Comparison of ENCODE assay signal across 34 cellular contexts in the genomic region with DNA sequence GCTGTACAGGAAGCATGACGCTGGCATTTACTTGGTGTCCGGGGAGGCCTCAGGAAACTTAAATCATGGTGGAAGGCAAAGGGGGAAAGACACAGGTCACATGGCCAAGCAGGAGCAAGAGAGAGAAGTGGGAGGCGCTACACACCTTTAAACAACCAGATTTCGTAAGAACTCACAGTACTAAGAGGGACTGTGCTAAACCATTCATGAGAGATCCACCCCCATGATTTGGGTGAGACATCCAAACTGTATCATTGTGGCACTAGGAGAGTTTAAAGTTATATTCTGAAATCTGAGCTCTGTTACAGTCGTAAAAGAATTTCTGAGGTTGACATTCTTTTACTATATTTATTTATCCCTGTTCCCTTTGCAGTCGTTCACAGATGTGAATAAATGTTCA.
DNase-seq lines count a peak whose midpoint lies in the region; ATAC-seq and TF ChIP-seq lines count a peak whose summit lies in the region.
"Had no signal": no experiment of that assay in that cellular context is flagged by ENCODE, and none has a peak within 500 bp of the region (broad histone marks: within the 10 kb centered on the region; RNA-seq: fewer than 3 reads in every experiment).

No MANE protein-coding gene starts in this region.

- peaks cover 8% of the 10 kb centered on the region for H3K36me3 ChIP-seq in IMR-90 (ENCODE audit: control insufficient read depth, insufficient read depth, low read length)
- no peaks in the 10 kb centered on the region for H3K36me3 ChIP-seq in hepatocyte (replicated peaks; ENCODE audit: insufficient read depth, low read depth)

- in situ Hi-C loops in IMR-90 (cut with MboI; ENCODE audit: low sequenced_read_pairs): no loop called here

- no TSS peak for BruUV-seq in IMR-90 (replicated peaks; lab: Mats Ljungman, UMichigan)

- H3K9me2 ChIP-seq in hepatocyte (replicated peaks; ENCODE audit: insufficient read depth): no peaks in the 10 kb centered on the region

- no peak overlapping the region for H3K18ac ChIP-seq in IMR-90 (ENCODE audit: low read depth, low read length)

- no peak overlapping the region for H3K14ac ChIP-seq in IMR-90 (replicated peaks; ENCODE audit: low read depth, low read length)

- POLR2A ChIA-PET in IMR-90 (lab: Charles Lee; ENCODE audit: unreplicated experiment): no interaction called here

- no peak overlapping the region for H3K4me2 ChIP-seq in IMR-90 (ENCODE audit: low read depth, low read length)
- H3K4me2 ChIP-seq in hepatocyte: no peak overlapping the region
- H3K4me2 ChIP-seq: A549, PC-9 had no signal

- H3K9ac ChIP-seq in IMR-90 (ENCODE audit: low read depth, low read length): no peak overlapping the region

- CTCF ChIA-PET in activated naive CD4-positive, alpha-beta T cell treated with anti-CD3 and anti-CD28 coated beads for 36 hours (lab: Charles Lee): interaction anchor here (0.6 kb wide), 1 partner anchor 43 kb away, joined by 3 read pairs; no protein-coding TSS in a partner anchor
- CTCF ChIA-PET in IMR-90 (lab: Yijun Ruan, JAX): interaction anchor here (0.6 kb wide), 1 partner anchor 22 kb away, joined by 5 read pairs; no protein-coding TSS in a partner anchor

- peaks cover 45% of the 10 kb centered on the region for H3K4me1 Mint-ChIP-seq in activated naive CD4-positive, alpha-beta T cell treated with anti-CD3 and anti-CD28 coated beads for 36 hours (ENCODE audit: low read depth)
- H3K4me1 Mint-ChIP-seq in stimulated activated naive B cell treated with anti-CD40 and anti-IgM and Interleukin-4, amounts not matched to agents 10 μg/mL and 1 μg/mL and 100 μg/mL, for 72 hours: peaks cover 13 to 27% of the 10 kb centered on the region in 2 donors
- H3K4me1 Mint-ChIP-seq: brain, nephron had no signal

- intact Hi-C loops in activated naive CD4-positive, alpha-beta T cell treated with anti-CD3 and anti-CD28 coated beads for 36 hours (cut with micrococcal nuclease): no loop called here
- intact Hi-C loops in IMR-90 (cut with micrococcal nuclease): no loop called here

- H4K91ac ChIP-seq in IMR-90 (ENCODE audit: insufficient read depth, low read depth, low read length): no peak overlapping the region

- H2BK120ac ChIP-seq in IMR-90 (ENCODE audit: low read depth, low read length): no peak overlapping the region

- H3K27ac Mint-ChIP-seq in activated naive CD4-positive, alpha-beta T cell treated with anti-CD3 and anti-CD28 coated beads for 36 hours: peak overlapping the region; percentile 46
- H3K27ac Mint-ChIP-seq in stimulated activated naive B cell treated with anti-CD40 and anti-IgM and Interleukin-4, amounts not matched to agents 10 μg/mL and 1 μg/mL and 100 μg/mL, for 72 hours: peak overlapping the region; percentile 0
- H3K27ac Mint-ChIP-seq: dendritic cell treated with granulocyte-macrophage colony-stimulating factor and Interleukin-4, amounts not matched to agents 40 ng/mL and 50 ng/mL, for 4 days; T-helper 1 cell treated with Interleukin-12 subunit alpha and Interleukin-12 subunit beta and Interleukin-4 antibody, amounts not matched to agents 30 μg/mL and 1 μg/mL, for 36 hours had no signal

- H4K8ac ChIP-seq in IMR-90 (ENCODE audit: low read depth in 2 of 2, low read length in 2 of 2): no peak overlapping the region

- no peak for TF ChIP-seq RAD21 in IMR-90 (IDR thresholded peaks at IDR 0.05; ENCODE audit: low read length)

- no peak overlapping the region for H2AK5ac ChIP-seq in IMR-90 (ENCODE audit: low read depth, low read length)

- peaks cover 9% of the 10 kb centered on the region for H3K9me3 Mint-ChIP-seq in activated naive CD4-positive, alpha-beta T cell treated with anti-CD3 and anti-CD28 coated beads for 36 hours
- peaks cover 0 to 4% of the 10 kb centered on the region in 2 donors for H3K9me3 Mint-ChIP-seq in stimulated activated naive B cell treated with anti-CD40 and anti-IgM and Interleukin-4, amounts not matched to agents 10 μg/mL and 1 μg/mL and 100 μg/mL, for 72 hours
- H3K9me3 Mint-ChIP-seq: dendritic cell treated with granulocyte-macrophage colony-stimulating factor and Interleukin-4, amounts not matched to agents 40 ng/mL and 50 ng/mL, for 4 days had no signal

- ATAC-seq in IMR-90 (ENCODE audit: low read depth): peak; percentile 81
- no peak for ATAC-seq in stimulated activated naive B cell treated with anti-CD40 and anti-IgM and Interleukin-4, amounts not matched to agents 10 μg/mL and 1 μg/mL and 100 μg/mL, for 72 hours (replicated peaks)
- no peak for ATAC-seq in GM19035 (IDR thresholded peaks at IDR 0.05; ENCODE audit: unreplicated experiment)
- ATAC-seq: A549, esophagus mucosa, Right ventricle myocardium inferior, SK-N-SH treated with all-trans-retinoic acid at 6 μM for 48 hours had no signal

- no peak for DNase-seq in activated naive CD4-positive, alpha-beta T cell treated with anti-CD3 and anti-CD28 coated beads for 36 hours
- DNase-seq in activated naive CD4-positive, alpha-beta T cell treated with Interleukin-2 at 50 U/mL for 16 hours: no peak
- DNase-seq in IMR-90 (peak; percentile 51), fibroblast of peridontal ligament (ENCODE audit: extremely low read depth) (peak; percentile 8), hepatocyte (ENCODE audit: low spot score) (no peak), dermis blood vessel endothelial cell (no peak)
- no peak for DNase-seq in stimulated activated naive B cell treated with anti-CD40 and anti-IgM and Interleukin-4, amounts not matched to agents 10 μg/mL and 1 μg/mL and 100 μg/mL, for 72 hours
- DNase-seq: activated CD4-positive, CD25-positive, alpha-beta regulatory T cell treated with anti-CD3 and anti-CD28 coated beads, Interleukin-2, amount 50 U/mL, for 72 hours; activated CD8-positive, alpha-beta memory T cell treated with anti-CD3 and anti-CD28 coated beads for 24 hours; activated effector memory CD4-positive, alpha-beta T cell treated with Interleukin-2 at 50 U/mL for 16 hours; activated T-cell treated with anti-CD3 and anti-CD28 coated beads for 4 hours; CD4-positive, alpha-beta memory T cell; foreskin fibroblast; GOT3; Kasumi-1; kidney; NCI-H1436; NCI-H2081 treated with DMSO at 0.1 percent for 48 hours; NCI-H2227 treated with DMSO at 0.1 percent for 48 hours; NCI-H526; NK-92 treated with Interleukin-12 subunit alpha and Interleukin-12 subunit beta, amount 100 ng/mL, for 24 hours; PC-9; stomach had no signal

- no peak overlapping the region for H2AK9ac ChIP-seq in IMR-90 (replicated peaks; ENCODE audit: low read depth, low read length, poor library complexity)

- H2BK20ac ChIP-seq in IMR-90 (ENCODE audit: low read depth, low read length): no peak overlapping the region

- H3K27me3 Mint-ChIP-seq in activated naive CD4-positive, alpha-beta T cell treated with anti-CD3 and anti-CD28 coated beads for 36 hours (ENCODE audit: low read depth): no peaks in the 10 kb centered on the region
- H3K27me3 Mint-ChIP-seq in stimulated activated naive B cell treated with anti-CD40 and anti-IgM and Interleukin-4, amounts not matched to agents 10 μg/mL and 1 μg/mL and 100 μg/mL, for 72 hours: no peaks in the 10 kb centered on the region
- H3K27me3 Mint-ChIP-seq: brain; CD4-positive, alpha-beta memory T cell; dendritic cell treated with granulocyte-macrophage colony-stimulating factor and Interleukin-4, amounts not matched to agents 40 ng/mL and 50 ng/mL, for 4 days had no signal

- H2AFZ ChIP-seq in IMR-90 (replicated peaks; ENCODE audit: low read length, poor library complexity): no peak overlapping the region
- no peak overlapping the region for H2AFZ ChIP-seq in hepatocyte
- H2AFZ ChIP-seq: PC-9 had no signal

- no peak overlapping the region for H3K4me3 Mint-ChIP-seq in activated naive CD4-positive, alpha-beta T cell treated with anti-CD3 and anti-CD28 coated beads for 36 hours
- no peak overlapping the region for H3K4me3 Mint-ChIP-seq in stimulated activated naive B cell treated with anti-CD40 and anti-IgM and Interleukin-4, amounts not matched to agents 10 μg/mL and 1 μg/mL and 100 μg/mL, for 72 hours
- H3K4me3 Mint-ChIP-seq: brain; CD4-positive, alpha-beta memory T cell; dendritic cell treated with granulocyte-macrophage colony-stimulating factor and Interleukin-4, amounts not matched to agents 40 ng/mL and 50 ng/mL, for 4 days; nephron; T-helper 1 cell treated with Interleukin-12 subunit alpha and Interleukin-12 subunit beta and Interleukin-4 antibody, amounts not matched to agents 30 μg/mL and 1 μg/mL, for 36 hours had no signal

- H3K36me3 Mint-ChIP-seq in activated naive CD4-positive, alpha-beta T cell treated with anti-CD3 and anti-CD28 coated beads for 36 hours (ENCODE audit: low read depth): peaks cover 24% of the 10 kb centered on the region
- H3K36me3 Mint-ChIP-seq in stimulated activated naive B cell treated with anti-CD40 and anti-IgM and Interleukin-4, amounts not matched to agents 10 μg/mL and 1 μg/mL and 100 μg/mL, for 72 hours: peaks cover 14 to 29% of the 10 kb centered on the region in 2 donors

- H3K27me3 ChIP-seq in IMR-90 (ENCODE audit: control insufficient read depth, insufficient read depth, low read length) (no peaks in the 10 kb centered on the region), hepatocyte (no peaks in the 10 kb centered on the region)
- H3K27me3 ChIP-seq: stomach, vagina had no signal

- H2BK5ac ChIP-seq in IMR-90 (ENCODE audit: low read depth, low read length, poor library complexity, severe bottlenecking): no peak overlapping the region

- no peaks in the 10 kb centered on the region for H4K20me1 ChIP-seq in IMR-90 (ENCODE audit: insufficient read depth, low read length)
- H4K20me1 ChIP-seq in hepatocyte (ENCODE audit: insufficient read depth, poor library complexity, severe bottlenecking): no peaks in the 10 kb centered on the region

- TF ChIP-seq POLR2A in IMR-90 (IDR thresholded peaks at IDR 0.05; ENCODE audit: low read depth, low read length): no peak

- no peak overlapping the region for H3K23ac ChIP-seq in IMR-90 (ENCODE audit: low read depth, low read length)

- no peak overlapping the region for H4K5ac ChIP-seq in IMR-90 (ENCODE audit: low read depth, low read length)

- no peaks in the 10 kb centered on the region for H3K79me2 ChIP-seq in hepatocyte

- no CpG with 5 or more reads among the region's 6 CpGs for WGBS in IMR-90 (ENCODE audit: extremely low coverage in 2 of 2, insufficient read length in 1 of 2), 2 experiments
- WGBS in hepatocyte (ENCODE audit: low lambda C conversion rate, missing lambda C conversion rate): 89% methylated on average over 6 of the region's 6 CpGs

- dilution Hi-C loops in IMR-90 (cut with HindIII; ENCODE audit: low sequenced_read_pairs, unreplicated experiment): no loop called here

- H2BK15ac ChIP-seq in IMR-90 (ENCODE audit: low read depth, low read length): no peak overlapping the region

- TF ChIP-seq CTCF in IMR-90 (conservative IDR thresholded peaks at IDR 0.05; ENCODE audit: low read depth, low read length): no peak
- no peak for TF ChIP-seq CTCF in hepatocyte (IDR thresholded peaks at IDR 0.05; ENCODE audit: poor library complexity)

- H3K9me1 ChIP-seq in IMR-90 (ENCODE audit: insufficient read depth, low read length): no peaks in the 10 kb centered on the region

- H3K79me1 ChIP-seq in IMR-90 (ENCODE audit: low read depth in 1 of 2, low read length in 2 of 2): no peaks in the 10 kb centered on the region

- H3K9me3 ChIP-seq in IMR-90 (ENCODE audit: control insufficient read depth, insufficient read depth, low read length): no peaks in the 10 kb centered on the region
- H3K9me3 ChIP-seq in hepatocyte (ENCODE audit: low read depth): no peaks in the 10 kb centered on the region
- H3K9me3 ChIP-seq: A549, stomach, vagina had no signal

- H3K4me1 ChIP-seq in IMR-90 (ENCODE audit: control insufficient read depth, insufficient read depth, low read length): peaks cover 2% of the 10 kb centered on the region; the same call in 1 of the 2 replicates
- H3K4me1 ChIP-seq in hepatocyte (ENCODE audit: insufficient read depth): no peaks in the 10 kb centered on the region
- H3K4me1 ChIP-seq: vagina had no signal

- H3K4ac ChIP-seq in IMR-90 (ENCODE audit: low read depth, low read length): no peak overlapping the region

- no peak overlapping the region for H3K56ac ChIP-seq in IMR-90 (ENCODE audit: extremely low read depth, insufficient read depth, low read length)

- peak overlapping the region; percentile 23; the same call in 1 of the 2 replicates for H3K27ac ChIP-seq in IMR-90 (ENCODE audit: insufficient read depth, low read length)
- no peak overlapping the region for H3K27ac ChIP-seq in hepatocyte
- H3K27ac ChIP-seq: A549, HL-60, PC-9, stomach, vagina had no signal

- H3K4me3 ChIP-seq in IMR-90 (ENCODE audit: insufficient read depth, low read depth, low read length) (no peak overlapping the region), hepatocyte (no peak overlapping the region)
- H3K4me3 ChIP-seq: A549, PC-9, stomach, vagina had no signal

Comparison
In these comparisons a context has a peak if more than half of its experiments do, and no peak if none do; other contexts are left out.
1. DNase-seq: peak in IMR-90 (single experiment) and fibroblast of peridontal ligament (single experiment); none in activated naive CD4-positive, alpha-beta T cell treated with anti-CD3 and anti-CD28 coated beads for 36 hours (single experiment), activated naive CD4-positive, alpha-beta T cell treated with Interleukin-2 at 50 U/mL for 16 hours (single experiment), stimulated activated naive B cell treated with anti-CD40 and anti-IgM and Interleukin-4, amounts not matched to agents 10 μg/mL and 1 μg/mL and 100 μg/mL, for 72 hours (single experiment), hepatocyte (single experiment) and dermis blood vessel endothelial cell (single experiment).